ENCODE assay signal across 9 cellular contexts in genomic region chr11:8068605-8069221, GRCh38.
A peak's percentile ranks its signal among the peaks of the same experiment; 100 is the strongest.
DNase-seq lines count a peak whose midpoint lies in the region; FAIRE-seq and TF ChIP-seq lines count a peak whose summit lies in the region.
"Had no signal": no experiment of that assay in that cellular context is flagged by ENCODE, and none has a peak within 500 bp of the region (broad histone marks: within the 10 kb centered on the region; RNA-seq: fewer than 3 reads in every experiment).

No MANE protein-coding gene starts in this region.

- no peak overlapping the region for H3K4me3 ChIP-seq in BLaER1

- H3K4me2 ChIP-seq in BLaER1 = peak overlapping the region; percentile 60

- peak; percentile 37 for FAIRE-seq in endometrium (lab: Jason Lieb, UNC)

- no peak overlapping the region for H3K9ac ChIP-seq in BLaER1

- H3K27me3 ChIP-seq in BLaER1 = no peaks in the 10 kb centered on the region

- H3K9me3 ChIP-seq in BLaER1 = no peaks in the 10 kb centered on the region

- peaks cover 59% of the 10 kb centered on the region for H3K4me1 ChIP-seq in BLaER1

- no peaks in the 10 kb centered on the region for H3K36me3 ChIP-seq in BLaER1

- no peaks in the 10 kb centered on the region for H4K20me1 ChIP-seq in BLaER1

- H3K27ac ChIP-seq in BLaER1 = peak overlapping the region; percentile 1; the same call in 1 of the 2 replicates

- in situ Hi-C loops in GM13976 (cut with MboI; ENCODE audit: low sequenced_read_pairs, unreplicated experiment) = no loop called here

- TF ChIP-seq CTCF in GM10266 (IDR thresholded peaks at IDR 0.05; ENCODE audit: control insufficient read depth, insufficient read depth, low read depth, missing control alignments) (no peak), GM13976 (IDR thresholded peaks at IDR 0.05; ENCODE audit: borderline replicate concordance, control extremely low read depth, extremely low read depth, insufficient read depth, missing control alignments) (no peak)

- DNase-seq in NCI-H2227 (lab: John Stamatoyannopoulos, UW; ENCODE audit: unreplicated experiment) = peak; percentile 32
- DNase-seq in non-pigmented ciliary epithelial cell (ENCODE audit: low read depth) = peak; percentile 75
- no peak for DNase-seq in GM10266 (ENCODE audit: extremely low spot score)
- no peak for DNase-seq in activated naive CD4-positive, alpha-beta T cell (lab: John Stamatoyannopoulos, UW)
- no peak for DNase-seq in NCI-H524 (lab: John Stamatoyannopoulos, UW)
- DNase-seq in GM13976 (ENCODE audit: low spot score) = no peak
- DNase-seq: NCI-H187 had no signal

Comparison
In these comparisons a context has a peak if more than half of its experiments do, and no peak if none do; other contexts are left out.
1. DNase-seq: peak in NCI-H2227 (single experiment) and non-pigmented ciliary epithelial cell (single experiment); none in GM10266 (single experiment), activated naive CD4-positive, alpha-beta T cell (0 of 4), NCI-H524 (0 of 2) and GM13976 (single experiment).